In genomic region chr9:128823362-128823902, GRCh38 we compare ENCODE assay signal across 1 cellular context.
A peak's percentile ranks its signal among the peaks of the same experiment; 100 is the strongest.
TF ChIP-seq lines count a peak whose summit lies in the region.

No MANE protein-coding gene starts in this region.

TF ChIP-seq in K562, 482 proteins besides CTCF, POLR2A, EP300 and RAD21 (continued from another document):
- TF ChIP-seq, protein P1, sequence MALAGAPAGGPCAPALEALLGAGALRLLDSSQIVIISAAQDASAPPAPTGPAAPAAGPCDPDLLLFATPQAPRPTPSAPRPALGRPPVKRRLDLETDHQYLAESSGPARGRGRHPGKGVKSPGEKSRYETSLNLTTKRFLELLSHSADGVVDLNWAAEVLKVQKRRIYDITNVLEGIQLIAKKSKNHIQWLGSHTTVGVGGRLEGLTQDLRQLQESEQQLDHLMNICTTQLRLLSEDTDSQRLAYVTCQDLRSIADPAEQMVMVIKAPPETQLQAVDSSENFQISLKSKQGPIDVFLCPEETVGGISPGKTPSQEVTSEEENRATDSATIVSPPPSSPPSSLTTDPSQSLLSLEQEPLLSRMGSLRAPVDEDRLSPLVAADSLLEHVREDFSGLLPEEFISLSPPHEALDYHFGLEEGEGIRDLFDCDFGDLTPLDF (CRISPR knock-in tag; IDR thresholded peaks at IDR 0.05), result no peak
- TF ChIP-seq SMARCA4 (IDR thresholded peaks at IDR 0.05) (no peak), POLR2G (IDR thresholded peaks at IDR 0.05; ENCODE audit: low read depth, low read length) (peak; percentile 66), RBFOX2 (IDR thresholded peaks at IDR 0.05; ENCODE audit: low read depth, low read length) (peak; percentile 58), FIP1L1 (IDR thresholded peaks at IDR 0.05; ENCODE audit: low read depth, low read length, poor library complexity, severe bottlenecking) (no peak)
